24 cellular contexts compared by ENCODE assay signal in genomic region chr22:17860220-17860965, GRCh38.
A peak's percentile ranks its signal among the peaks of the same experiment; 100 is the strongest.
DNase-seq lines count a peak whose midpoint lies in the region; ATAC-seq, FAIRE-seq and TF ChIP-seq lines count a peak whose summit lies in the region.
"Had no signal": no experiment of that assay in that cellular context is flagged by ENCODE, and none has a peak within 500 bp of the region (broad histone marks: within the 10 kb centered on the region; RNA-seq: fewer than 3 reads in every experiment).

No MANE protein-coding gene starts in this region.

- peak overlapping the region; percentile 28 to 57 for H3K27ac ChIP-seq in esophagus (ENCODE audit: low read depth in 2 of 2, low read length in 1 of 2)
- H3K27ac ChIP-seq in mucosa of rectum (ENCODE audit: low read depth in 2 of 2, low read length in 2 of 2) = peak overlapping the region; percentile 40 to 87
- H3K27ac ChIP-seq in skeletal muscle tissue (ENCODE audit: low read depth, low read length) = peak overlapping the region; percentile 79
- H3K27ac ChIP-seq: adrenal gland; BLaER1 treated with 17β-estradiol and CSF1 and Interleukin-3, amounts not matched to agents 10 nM and 100 nM; HL-60; lower lobe of right lung; testis had no signal

- peaks cover 12 to 16% of the 10 kb centered on the region in 2 donors for H3K36me3 ChIP-seq in esophagus (ENCODE audit: control insufficient read depth in 2 of 2, insufficient read depth in 2 of 2, low read length in 1 of 2)
- H3K36me3 ChIP-seq in mucosa of rectum (ENCODE audit: control insufficient read depth in 2 of 2, insufficient read depth in 2 of 2, low read length in 2 of 2) = peaks cover 34 to 42% of the 10 kb centered on the region in 2 donors
- peaks cover 22 to 23% (median 22%) of the 10 kb centered on the region in 3 donors for H3K36me3 ChIP-seq in skeletal muscle tissue (ENCODE audit: control insufficient read depth in 3 of 3, insufficient read depth in 3 of 3, low read length in 3 of 3)

- intact Hi-C loops in activated T-helper 1 cell treated with anti-CD3 and anti-CD28 coated beads, Interleukin-12 subunit alpha, Interleukin-12 subunit beta, Interleukin-2, Interleukin-4 antibody, amounts not matched to agents 30 ng/mL and 10 ng/mL and 1 ng/mL, durations not matched to agents 14 hours and 24 hours and 36 hours (cut with micrococcal nuclease) = no loop called here

- 65 to 81% methylated on average over 23 of the region's 23 CpGs for WGBS in esophagus, 2 donors

- H3K36me3 Mint-ChIP-seq in activated T-helper 1 cell treated with anti-CD3 and anti-CD28 coated beads, Interleukin-12 subunit alpha, Interleukin-12 subunit beta, Interleukin-2, Interleukin-4 antibody, amounts not matched to agents 30 ng/mL and 10 ng/mL and 1 ng/mL, durations not matched to agents 14 hours and 24 hours and 36 hours (ENCODE audit: low read depth) = peaks cover 2% of the 10 kb centered on the region
- H3K36me3 Mint-ChIP-seq: WTC11 had no signal

- no peak overlapping the region for H3K4me3 ChIP-seq in esophagus (ENCODE audit: low read depth in 1 of 2, low read length in 2 of 2)
- H3K4me3 ChIP-seq in mucosa of rectum (ENCODE audit: low read length in 2 of 2) = no peak overlapping the region
- peak overlapping the region in 2 of 3 donors; percentile 14 to 29 for H3K4me3 ChIP-seq in skeletal muscle tissue (ENCODE audit: low read length in 3 of 3)
- H3K4me3 ChIP-seq: adrenal gland; BLaER1 treated with 17β-estradiol and CSF1 and Interleukin-3, amounts not matched to agents 10 nM and 100 nM; lower lobe of right lung; testis had no signal

- H3K27ac Mint-ChIP-seq in activated T-helper 1 cell treated with anti-CD3 and anti-CD28 coated beads, Interleukin-12 subunit alpha, Interleukin-12 subunit beta, Interleukin-2, Interleukin-4 antibody, amounts not matched to agents 30 ng/mL and 10 ng/mL and 1 ng/mL, durations not matched to agents 14 hours and 24 hours and 36 hours = peak overlapping the region; percentile 52
- H3K27ac Mint-ChIP-seq: endodermal cell, WTC11 had no signal

- H3K4me1 Mint-ChIP-seq in activated T-helper 1 cell treated with anti-CD3 and anti-CD28 coated beads, Interleukin-12 subunit alpha, Interleukin-12 subunit beta, Interleukin-2, Interleukin-4 antibody, amounts not matched to agents 30 ng/mL and 10 ng/mL and 1 ng/mL, durations not matched to agents 14 hours and 24 hours and 36 hours (ENCODE audit: low read depth) = peaks cover 11% of the 10 kb centered on the region

- H3K9ac ChIP-seq in mucosa of rectum (ENCODE audit: low read depth in 1 of 2, low read length in 2 of 2) (peak overlapping the region; percentile 32 to 76), skeletal muscle tissue (ENCODE audit: low read depth in 1 of 3, low read length in 3 of 3) (peak overlapping the region; percentile 30 to 84 (median 68))
- H3K9ac ChIP-seq: parathyroid adenoma had no signal

- no peak for FAIRE-seq in D721Med (lab: Jason Lieb, UNC)
- FAIRE-seq: G401.6 had no signal

- no peak overlapping the region for H3K4me3 Mint-ChIP-seq in activated T-helper 1 cell treated with anti-CD3 and anti-CD28 coated beads, Interleukin-12 subunit alpha, Interleukin-12 subunit beta, Interleukin-2, Interleukin-4 antibody, amounts not matched to agents 30 ng/mL and 10 ng/mL and 1 ng/mL, durations not matched to agents 14 hours and 24 hours and 36 hours
- H3K4me3 Mint-ChIP-seq: endodermal cell, WTC11 had no signal

- ATAC-seq in HG02852 (IDR thresholded peaks at IDR 0.05; ENCODE audit: unreplicated experiment) = no peak
- ATAC-seq: lower lobe of right lung, WTC11 had no signal

- no peaks in the 10 kb centered on the region for H3K27me3 Mint-ChIP-seq in activated T-helper 1 cell treated with anti-CD3 and anti-CD28 coated beads, Interleukin-12 subunit alpha, Interleukin-12 subunit beta, Interleukin-2, Interleukin-4 antibody, amounts not matched to agents 30 ng/mL and 10 ng/mL and 1 ng/mL, durations not matched to agents 14 hours and 24 hours and 36 hours (ENCODE audit: insufficient read depth)

- H3K27me3 ChIP-seq in esophagus (ENCODE audit: control insufficient read depth in 1 of 2, insufficient read depth in 2 of 2, low read length in 2 of 2) (no peaks in the 10 kb centered on the region), mucosa of rectum (ENCODE audit: control insufficient read depth in 2 of 2, insufficient read depth in 2 of 2, low read length in 2 of 2) (no peaks in the 10 kb centered on the region), skeletal muscle tissue (ENCODE audit: control insufficient read depth in 3 of 3, insufficient read depth in 3 of 3, low read length in 3 of 3) (no peaks in the 10 kb centered on the region)
- H3K27me3 ChIP-seq: adrenal gland; BLaER1 treated with 17β-estradiol and CSF1 and Interleukin-3, amounts not matched to agents 10 nM and 100 nM; testis had no signal

- H3K9me3 ChIP-seq in esophagus (ENCODE audit: control insufficient read depth in 2 of 2, insufficient read depth in 1 of 2, low read depth in 1 of 2, low read length in 1 of 2) = no peaks in the 10 kb centered on the region
- no peaks in the 10 kb centered on the region for H3K9me3 ChIP-seq in mucosa of rectum (ENCODE audit: control insufficient read depth in 2 of 2, low read length in 2 of 2)
- H3K9me3 ChIP-seq in skeletal muscle tissue (ENCODE audit: control insufficient read depth in 3 of 3, low read length in 3 of 3) = no peaks in the 10 kb centered on the region
- H3K9me3 ChIP-seq: adrenal gland; BLaER1 treated with 17β-estradiol and CSF1 and Interleukin-3, amounts not matched to agents 10 nM and 100 nM; lower lobe of right lung; testis had no signal

- no peaks in the 10 kb centered on the region for H3K9me3 Mint-ChIP-seq in activated T-helper 1 cell treated with anti-CD3 and anti-CD28 coated beads, Interleukin-12 subunit alpha, Interleukin-12 subunit beta, Interleukin-2, Interleukin-4 antibody, amounts not matched to agents 30 ng/mL and 10 ng/mL and 1 ng/mL, durations not matched to agents 14 hours and 24 hours and 36 hours
- H3K9me3 Mint-ChIP-seq: endodermal cell, WTC11 had no signal

- DNase-seq in activated T-helper 1 cell treated with anti-CD3 and anti-CD28 coated beads, Interleukin-12 subunit alpha, Interleukin-12 subunit beta, Interleukin-2, Interleukin-4 antibody, amounts not matched to agents 30 ng/mL and 10 ng/mL and 1 ng/mL, durations not matched to agents 14 hours and 24 hours and 36 hours (ENCODE audit: low spot score) = no peak
- no peak for DNase-seq in AG08395 (ENCODE audit: low spot score)
- no peak for DNase-seq in D721Med (ENCODE audit: insufficient read length, low spot score)
- no peak for DNase-seq in SHP77 (lab: John Stamatoyannopoulos, UW)
- DNase-seq: activated CD4-positive, alpha-beta T cell treated with anti-CD3 and anti-CD28 coated beads, Interleukin-2, amount 50 U/mL, for 4 hours; activated gamma-delta T cell; adrenal gland; central memory CD4-positive, alpha-beta T cell; endodermal cell; lower lobe of right lung; NCI-H1105; NCI-H2081 treated with DMSO at 0.1 percent for 48 hours; NCI-H446 treated with DMSO at 0.1 percent for 48 hours; RPMI8226; testis had no signal

- TF ChIP-seq CTCF in D721Med (IDR thresholded peaks at IDR 0.05; ENCODE audit: insufficient read depth, missing control alignments) = no peak

- H3K4me1 ChIP-seq in esophagus (ENCODE audit: control insufficient read depth in 2 of 2, insufficient read depth in 2 of 2, low read length in 1 of 2) (peaks cover 3 to 10% of the 10 kb centered on the region in 2 donors), mucosa of rectum (ENCODE audit: control insufficient read depth in 2 of 2, insufficient read depth in 2 of 2, low read length in 2 of 2) (peaks cover 31 to 39% of the 10 kb centered on the region in 2 donors), skeletal muscle tissue (ENCODE audit: control insufficient read depth in 3 of 3, insufficient read depth in 3 of 3, low read length in 3 of 3) (peaks cover 18 to 22% (median 21%) of the 10 kb centered on the region in 3 donors)
- H3K4me1 ChIP-seq: adrenal gland, lower lobe of right lung, testis had no signal

Comparison
In these comparisons a context has a peak if more than half of its experiments do, and no peak if none do; other contexts are left out.
1. H3K4me3 ChIP-seq: peak in skeletal muscle tissue (2 of 3); none in esophagus (0 of 2) and mucosa of rectum (0 of 2).
2. Peak in every context shown above with its lines, with median percentiles within 50 percentile points of each other: H3K27ac ChIP-seq.